23 cellular contexts compared by ENCODE assay signal in the genomic region with DNA sequence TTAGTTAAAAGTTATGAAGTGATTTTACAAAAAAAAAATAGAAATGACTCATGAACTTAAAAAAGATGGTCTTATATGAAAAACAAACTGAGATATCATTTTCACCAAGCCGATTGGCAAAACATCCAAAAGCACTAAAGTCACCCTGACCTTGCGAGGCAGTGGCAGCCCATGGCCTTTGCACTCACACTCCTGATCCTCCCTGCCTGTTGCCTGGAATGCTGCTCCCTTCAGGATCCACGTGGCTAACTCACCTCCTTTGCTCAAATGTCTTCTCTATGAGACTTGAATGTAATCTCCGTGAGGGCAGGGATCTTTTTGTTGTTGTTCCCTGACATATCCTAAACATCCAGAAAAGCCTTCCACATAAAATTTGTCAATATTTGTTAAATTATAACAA.
"Had no signal": no experiment of that assay in that cellular context is flagged by ENCODE, and none has a peak within 500 bp of the region (broad histone marks: within the 10 kb centered on the region; RNA-seq: fewer than 3 reads in every experiment).

No MANE protein-coding gene starts in this region.

- H3K27ac Mint-ChIP-seq: activated B cell treated with CpG ODN at 0.5 μM for 24 hours; activated CD4-positive, alpha-beta memory T cell treated with anti-CD3 and anti-CD28 coated beads for 36 hours; activated CD4-positive, alpha-beta T cell treated with anti-CD3 and anti-CD28 coated beads, Interleukin-2, amount 10 ng/mL, durations not matched to agents 7 days and 5 days; activated naive CD4-positive, alpha-beta T cell treated with anti-CD3 and anti-CD28 coated beads, Interleukin-2, amount 10 ng/mL, durations not matched to agents 7 days and 5 days; activated naive CD8-positive, alpha-beta T cell treated with anti-CD3 and anti-CD28 coated beads for 36 hours; activated T-cell treated with anti-CD3 and anti-CD28 coated beads, Interleukin-2, amount 50 U/mL, for 72 hours; activated T-helper 2 cell treated with anti-CD3 and anti-CD28 coated beads, Interferon-gamma antibody, Interleukin-2, Interleukin-4, amounts not matched to agents 10 μg/mL and 5 μg/mL and 100 μg/mL, durations not matched to agents 14 hours and 24 hours and 36 hours; T-helper 17 cell had no signal

- DNase-seq: activated B cell treated with CpG ODN at 0.5 μM for 24 hours; activated CD4-positive, alpha-beta memory T cell treated with anti-CD3 and anti-CD28 coated beads for 36 hours; activated CD4-positive, alpha-beta T cell treated with anti-CD3 and anti-CD28 coated beads, Interleukin-2, amount 10 ng/mL, durations not matched to agents 7 days and 5 days; activated gamma-delta T cell treated with Interleukin-2 at 50 U/mL for 16 hours; activated naive CD4-positive, alpha-beta T cell treated with anti-CD3 and anti-CD28 coated beads, Interleukin-2, amount 10 ng/mL, durations not matched to agents 7 days and 5 days; activated naive CD8-positive, alpha-beta T cell treated with anti-CD3 and anti-CD28 coated beads for 36 hours; activated T-cell treated with anti-CD3 and anti-CD28 coated beads for 4 hours; activated T-cell treated with anti-CD3 and anti-CD28 coated beads, Interleukin-2, amount 50 U/mL, for 72 hours; brain microvascular endothelial cell; Kasumi-1; KBM-7; NCI-H1048; NCI-H1417; NCI-H1930; NCI-H2171; NCI-H2227 treated with DMSO at 0.1 percent for 48 hours; NCI-H526; NCI-H774; SIG-M5; T-helper 17 cell; T-helper 9 cell had no signal

- H3K27ac ChIP-seq: brain microvascular endothelial cell, cardiac muscle cell had no signal

- ATAC-seq: activated T-cell treated with anti-CD3 and anti-CD28 coated beads, Interleukin-2, amount 50 U/mL, for 72 hours; T-helper 17 cell had no signal

- H3K27me3 ChIP-seq: brain microvascular endothelial cell, cardiac muscle cell had no signal

- H3K36me3 ChIP-seq: brain microvascular endothelial cell, cardiac muscle cell had no signal

- H3K4me3 Mint-ChIP-seq: activated B cell treated with CpG ODN at 0.5 μM for 24 hours; activated CD4-positive, alpha-beta memory T cell treated with anti-CD3 and anti-CD28 coated beads for 36 hours; activated CD4-positive, alpha-beta T cell treated with anti-CD3 and anti-CD28 coated beads, Interleukin-2, amount 10 ng/mL, durations not matched to agents 7 days and 5 days; activated naive CD4-positive, alpha-beta T cell treated with anti-CD3 and anti-CD28 coated beads, Interleukin-2, amount 10 ng/mL, durations not matched to agents 7 days and 5 days; activated naive CD8-positive, alpha-beta T cell treated with anti-CD3 and anti-CD28 coated beads for 36 hours; activated T-cell treated with anti-CD3 and anti-CD28 coated beads, Interleukin-2, amount 50 U/mL, for 72 hours; T-helper 17 cell had no signal

- H3K9me3 Mint-ChIP-seq: activated B cell treated with CpG ODN at 0.5 μM for 24 hours; activated CD4-positive, alpha-beta memory T cell treated with anti-CD3 and anti-CD28 coated beads for 36 hours; activated naive CD4-positive, alpha-beta T cell treated with anti-CD3 and anti-CD28 coated beads, Interleukin-2, amount 10 ng/mL, durations not matched to agents 7 days and 5 days; activated T-helper 2 cell treated with anti-CD3 and anti-CD28 coated beads, Interferon-gamma antibody, Interleukin-2, Interleukin-4, amounts not matched to agents 10 μg/mL and 5 μg/mL and 100 μg/mL, durations not matched to agents 14 hours and 24 hours and 36 hours had no signal

- H3K27me3 Mint-ChIP-seq: activated B cell treated with CpG ODN at 0.5 μM for 24 hours; activated CD4-positive, alpha-beta memory T cell treated with anti-CD3 and anti-CD28 coated beads for 36 hours; activated CD4-positive, alpha-beta T cell treated with anti-CD3 and anti-CD28 coated beads, Interleukin-2, amount 10 ng/mL, durations not matched to agents 7 days and 5 days; activated naive CD4-positive, alpha-beta T cell treated with anti-CD3 and anti-CD28 coated beads, Interleukin-2, amount 10 ng/mL, durations not matched to agents 7 days and 5 days; activated naive CD8-positive, alpha-beta T cell treated with anti-CD3 and anti-CD28 coated beads for 36 hours; T-helper 17 cell had no signal

- H3K4me3 ChIP-seq: cardiac muscle cell had no signal
